8 cellular contexts compared by ENCODE assay signal in the genomic region with DNA sequence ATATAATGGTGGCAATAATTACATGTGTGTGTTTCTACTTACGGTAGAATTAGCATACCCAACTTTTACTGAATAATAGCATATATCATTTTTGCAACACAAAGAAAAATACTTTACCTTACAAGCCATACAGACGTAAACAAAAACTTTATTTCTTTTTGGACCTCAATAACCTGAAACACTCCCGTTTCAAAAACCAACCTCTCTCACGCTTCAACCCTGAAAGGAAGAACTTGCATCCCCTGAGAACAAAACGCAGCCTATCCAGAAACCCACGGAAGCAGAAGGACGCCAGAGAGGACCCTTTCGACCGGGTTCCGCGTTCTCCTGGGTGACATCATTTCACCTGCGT. TPM values are rescaled to one million over a fixed set of nuclear protein-coding genes. Genes with fewer than 3 reads are reported as not detected.
DNase-seq lines count a peak whose midpoint lies in the region; ATAC-seq and TF ChIP-seq lines count a peak whose summit lies in the region.

TSS of gene RNF38 (minus strand) at position 290 of the 352 bp plus-strand sequence. CDS start at position 129, 161 bp downstream.

- in situ Hi-C loops in IMR-90 (cut with MboI; ENCODE audit: low sequenced_read_pairs) = loop anchor here (10.0 kb wide), 1 partner anchor 325 kb away; no protein-coding TSS in a partner anchor

- H3K4me3 ChIP-seq in IMR-90 (ENCODE audit: insufficient read depth, low read depth, low read length) (peak within 1 kb of the TSS; percentile 65), kidney epithelial cell (ENCODE audit: low read depth, low read length) (peak within 1 kb of the TSS; percentile 89), subcutaneous abdominal adipose tissue (ENCODE audit: low read depth in 1 of 5, low read length in 5 of 5) (peak within 1 kb of the TSS; percentile 65 to 92 (median 87))

- H3K9me3 ChIP-seq in IMR-90 (ENCODE audit: control insufficient read depth, insufficient read depth, low read length) (no peaks in the 10 kb centered on the region), subcutaneous abdominal adipose tissue (ENCODE audit: control insufficient read depth in 5 of 5, low read length in 5 of 5) (no peaks in the 10 kb centered on the region)

- peak within 1 kb of the TSS; percentile 95 for H2BK5ac ChIP-seq in IMR-90 (ENCODE audit: low read depth, low read length, poor library complexity, severe bottlenecking)

- peak within 1 kb of the TSS; percentile 47 for H3K56ac ChIP-seq in IMR-90 (ENCODE audit: extremely low read depth, insufficient read depth, low read length)

- no CpG with 5 or more reads among the region's 12 CpGs for WGBS in IMR-90 (ENCODE audit: extremely low coverage in 2 of 2, insufficient read length in 1 of 2), 2 experiments

- H2AFZ ChIP-seq in IMR-90 (replicated peaks; ENCODE audit: low read length, poor library complexity) = peak within 1 kb of the TSS; percentile 99

- peaks cover 64% of the 10 kb centered on the region for H3K4me1 Mint-ChIP-seq in brain

- TF ChIP-seq CTCF in IMR-90 (conservative IDR thresholded peaks at IDR 0.05; ENCODE audit: low read depth, low read length) = no peak
- TF ChIP-seq CTCF in brain (conservative IDR thresholded peaks at IDR 0.05) = no peak
- TF ChIP-seq CTCF in kidney epithelial cell (IDR thresholded peaks at IDR 0.05; ENCODE audit: insufficient read depth, low read length, poor library complexity, severe bottlenecking) = no peak

- CTCF ChIA-PET in IMR-90 (lab: Yijun Ruan, JAX) = no interaction called here

- DNase-seq in A172 (ENCODE audit: low spot score) (no peak), IMR-90 (no peak), kidney epithelial cell (ENCODE audit: low read depth) (no peak)

- no peak for TF ChIP-seq POLR2A in IMR-90 (IDR thresholded peaks at IDR 0.05; ENCODE audit: low read depth, low read length)

- H2BK20ac ChIP-seq in IMR-90 (ENCODE audit: low read depth, low read length) = no peak within 1 kb of the TSS

- peak within 1 kb of the TSS; percentile 56; the same call in 1 of the 2 replicates for H2BK120ac ChIP-seq in IMR-90 (ENCODE audit: low read depth, low read length)

- peak within 1 kb of the TSS; percentile 82 for H3K14ac ChIP-seq in IMR-90 (replicated peaks; ENCODE audit: low read depth, low read length)

- H3K27ac Mint-ChIP-seq in brain = peak within 1 kb of the TSS; percentile 92 to 98 (median 96)

- BruUV-seq in IMR-90 (replicated peaks; lab: Mats Ljungman, UMichigan) = TSS peak; percentile 45

- H3K23ac ChIP-seq in IMR-90 (ENCODE audit: low read depth, low read length) = peak within 1 kb of the TSS; percentile 85

- H3K36me3 Mint-ChIP-seq in brain = peaks cover 12% of the 10 kb centered on the region

- peak within 1 kb of the TSS; percentile 92 for H2AK9ac ChIP-seq in IMR-90 (replicated peaks; ENCODE audit: low read depth, low read length, poor library complexity)

- peaks cover 3% of the 10 kb centered on the region; the same call in 1 of the 2 replicates for H3K4me1 ChIP-seq in IMR-90 (ENCODE audit: control insufficient read depth, insufficient read depth, low read length)
- H3K4me1 ChIP-seq in subcutaneous abdominal adipose tissue (ENCODE audit: control insufficient read depth in 5 of 5, insufficient read depth in 5 of 5, low read length in 5 of 5) = peaks cover 5 to 28% (median 18%) of the 10 kb centered on the region in 5 donors

- peak within 1 kb of the TSS; percentile 86 for H4K91ac ChIP-seq in IMR-90 (ENCODE audit: insufficient read depth, low read depth, low read length)

- no peak for ATAC-seq in IMR-90 (ENCODE audit: low read depth)
- no peak for ATAC-seq in HG02970 (IDR thresholded peaks at IDR 0.05; ENCODE audit: low FRiP score, unreplicated experiment)
- ATAC-seq in GM18511 (IDR thresholded peaks at IDR 0.05; ENCODE audit: unreplicated experiment) = no peak
- no peak for ATAC-seq in HG02678 (IDR thresholded peaks at IDR 0.05; ENCODE audit: unreplicated experiment)

- H2AK5ac ChIP-seq in IMR-90 (ENCODE audit: low read depth, low read length) = peak within 1 kb of the TSS; percentile 41; the same call in 1 of the 2 replicates

- POLR2A ChIA-PET in IMR-90 (lab: Charles Lee; ENCODE audit: unreplicated experiment) = no interaction called here

- H3K9ac ChIP-seq in IMR-90 (ENCODE audit: low read depth, low read length) = peak within 1 kb of the TSS; percentile 93
- H3K9ac ChIP-seq in subcutaneous abdominal adipose tissue (ENCODE audit: low read length in 5 of 5) = peak within 1 kb of the TSS; percentile 43 to 93 (median 76)

- H3K4me2 ChIP-seq in IMR-90 (ENCODE audit: low read depth, low read length) = peak within 1 kb of the TSS; percentile 91

- H3K4ac ChIP-seq in IMR-90 (ENCODE audit: low read depth, low read length) = peak within 1 kb of the TSS; percentile 75

- no peaks in the 10 kb centered on the region for H3K9me3 Mint-ChIP-seq in brain

- H3K18ac ChIP-seq in IMR-90 (ENCODE audit: low read depth, low read length) = peak within 1 kb of the TSS; percentile 89; the same call in 1 of the 2 replicates

- no peaks in the 10 kb centered on the region; the same call in none of the 2 replicates for H3K9me1 ChIP-seq in IMR-90 (ENCODE audit: insufficient read depth, low read length)

- no peak for TF ChIP-seq RAD21 in IMR-90 (IDR thresholded peaks at IDR 0.05; ENCODE audit: low read length)

- H2BK15ac ChIP-seq in IMR-90 (ENCODE audit: low read depth, low read length) = no peak within 1 kb of the TSS

- H3K27me3 ChIP-seq in IMR-90 (ENCODE audit: control insufficient read depth, insufficient read depth, low read length) (no peaks in the 10 kb centered on the region), kidney epithelial cell (ENCODE audit: control insufficient read depth, insufficient read depth, low read length) (no peaks in the 10 kb centered on the region), subcutaneous abdominal adipose tissue (ENCODE audit: control insufficient read depth in 5 of 5, insufficient read depth in 4 of 5, low read length in 5 of 5) (no peaks in the 10 kb centered on the region)

- peak within 1 kb of the TSS; percentile 76; the same call in 1 of the 2 replicates for H4K5ac ChIP-seq in IMR-90 (ENCODE audit: low read depth, low read length)

- H3K27ac ChIP-seq in IMR-90 (ENCODE audit: insufficient read depth, low read length) (peak within 1 kb of the TSS; percentile 97), subcutaneous abdominal adipose tissue (ENCODE audit: low read depth, low read length) (peak within 1 kb of the TSS; percentile 26)

- peaks cover 4% of the 10 kb centered on the region for H3K27me3 Mint-ChIP-seq in brain

- dilution Hi-C loops in IMR-90 (cut with HindIII; ENCODE audit: low sequenced_read_pairs, unreplicated experiment) = no loop called here

- intact Hi-C loops in IMR-90 (cut with micrococcal nuclease) = loop anchor here (2.0 to 10.0 kb wide), 2 partner anchors 151 to 455 kb away; no protein-coding TSS in a partner anchor

- H3K4me3 Mint-ChIP-seq in brain = peak within 1 kb of the TSS; percentile 93 to 100 (median 96)

- peaks cover 28 to 53% of the 10 kb centered on the region in 2 experiments for H3K79me1 ChIP-seq in IMR-90 (ENCODE audit: low read depth in 1 of 2, low read length in 2 of 2)

- peak within 1 kb of the TSS; percentile 77 to 92; a peak in 2 of 4 replicates for H4K8ac ChIP-seq in IMR-90 (ENCODE audit: low read depth in 2 of 2, low read length in 2 of 2)

- H3K36me3 ChIP-seq in IMR-90 (ENCODE audit: control insufficient read depth, insufficient read depth, low read length) (no peaks in the 10 kb centered on the region; the same call in 1 of the 2 replicates), kidney epithelial cell (ENCODE audit: control insufficient read depth, insufficient read depth, low read length) (no peaks in the 10 kb centered on the region), subcutaneous abdominal adipose tissue (ENCODE audit: control insufficient read depth in 5 of 5, insufficient read depth in 5 of 5, low read length in 5 of 5) (no peaks in the 10 kb centered on the region)

- peaks cover 38% of the 10 kb centered on the region for H4K20me1 ChIP-seq in IMR-90 (ENCODE audit: insufficient read depth, low read length)

TF ChIP-seq in IMR-90, 13 proteins besides CTCF, POLR2A, EP300 and RAD21 (continues in another document):
- TF ChIP-seq BHLHE40 (IDR thresholded peaks at IDR 0.05; ENCODE audit: low read depth, low read length) (no peak), CEBPB (IDR thresholded peaks at IDR 0.05; ENCODE audit: low read depth, low read length) (no peak), MAZ (IDR thresholded peaks at IDR 0.05; ENCODE audit: borderline replicate concordance, low read depth, low read length) (no peak), RCOR1 (IDR thresholded peaks at IDR 0.05; ENCODE audit: insufficient replicate concordance, low read length) (no peak), ELK1 (IDR thresholded peaks at IDR 0.05; ENCODE audit: borderline replicate concordance, low read depth, low read length) (no peak), SMC3 (IDR thresholded peaks at IDR 0.05; ENCODE audit: low read depth, low read length) (no peak), MAFK (IDR thresholded peaks at IDR 0.05; ENCODE audit: low read depth, low read length) (no peak), NFE2L2 (IDR thresholded peaks at IDR 0.05; ENCODE audit: low read depth, low read length) (no peak), CHD1 (IDR thresholded peaks at IDR 0.05; ENCODE audit: low read depth, low read length) (no peak), USF2 (IDR thresholded peaks at IDR 0.05; ENCODE audit: low read depth, low read length) (no peak)

RNA-seq across cellular contexts. Expression of gene RNF38, which starts in this region (rescaled TPM):
- total RNA-seq in A172 (2014; rRNA removed; shearing (Covaris generic)) = 8.9 and 10.9 TPM in 2 replicates
- total RNA-seq in IMR-90 (2012; rRNA removed) (8.8 and 11.9 TPM in 2 replicates), kidney epithelial cell (27.6 and 33.0 TPM in 2 replicates)
- polyA plus RNA-seq in IMR-90 (2012; rRNA removed) (11.2 and 13.9 TPM in 2 replicates), brain (ENCODE audit: insufficient read depth, low read depth, low replicate concordance) (36.0 TPM)
- 2.2 and 6.6 TPM in 2 replicates for polyA plus RNA-seq in IMR-90 (2012; cell fraction: cytosol; rRNA removed)
- polyA plus RNA-seq in IMR-90 (2012; cell fraction: nucleus; rRNA removed; ENCODE audit: low replicate concordance) = 7.7 and 15.6 TPM in 2 replicates
